ENCODE assay signal across 1 cellular context in the genomic region with DNA sequence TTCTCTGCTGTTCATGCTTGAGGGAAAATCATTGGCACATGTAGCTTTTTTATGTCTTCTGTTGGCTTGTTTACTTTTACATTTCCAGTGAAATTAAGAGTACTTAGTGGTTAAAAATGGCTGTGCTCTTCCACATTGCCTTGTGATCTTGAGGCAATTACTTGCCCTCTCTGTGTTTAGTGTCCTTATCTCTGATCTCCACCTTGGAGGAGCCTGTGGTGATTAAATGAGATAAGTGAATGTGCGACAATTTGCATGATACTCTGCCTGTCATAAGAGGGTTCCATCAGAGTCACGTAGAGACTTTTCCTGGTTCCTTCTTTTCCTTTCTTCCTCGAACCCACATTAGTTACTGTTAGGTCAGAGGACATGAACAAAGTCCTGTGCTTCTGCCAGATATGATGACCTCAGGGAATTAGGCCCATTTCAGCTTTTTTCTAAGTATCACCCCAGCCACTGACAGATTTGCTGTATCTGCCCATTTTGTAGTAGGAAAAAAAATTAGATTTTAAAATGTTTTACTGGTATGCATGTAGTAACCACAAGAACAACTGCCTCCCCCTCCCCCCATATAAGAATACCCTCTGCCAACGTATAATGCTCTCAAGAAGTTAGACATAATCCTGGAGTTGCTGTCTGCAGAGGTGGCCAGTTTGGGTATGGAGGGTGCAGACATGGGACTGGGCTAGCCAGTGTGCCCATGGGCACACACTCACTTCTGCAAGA.
TF ChIP-seq lines count a peak whose summit lies in the region.

No MANE protein-coding gene starts in this region.

TF ChIP-seq in K562, 482 proteins besides CTCF, POLR2A, EP300 and RAD21 (continued from another document and continues in another):
- TF ChIP-seq, protein P1, sequence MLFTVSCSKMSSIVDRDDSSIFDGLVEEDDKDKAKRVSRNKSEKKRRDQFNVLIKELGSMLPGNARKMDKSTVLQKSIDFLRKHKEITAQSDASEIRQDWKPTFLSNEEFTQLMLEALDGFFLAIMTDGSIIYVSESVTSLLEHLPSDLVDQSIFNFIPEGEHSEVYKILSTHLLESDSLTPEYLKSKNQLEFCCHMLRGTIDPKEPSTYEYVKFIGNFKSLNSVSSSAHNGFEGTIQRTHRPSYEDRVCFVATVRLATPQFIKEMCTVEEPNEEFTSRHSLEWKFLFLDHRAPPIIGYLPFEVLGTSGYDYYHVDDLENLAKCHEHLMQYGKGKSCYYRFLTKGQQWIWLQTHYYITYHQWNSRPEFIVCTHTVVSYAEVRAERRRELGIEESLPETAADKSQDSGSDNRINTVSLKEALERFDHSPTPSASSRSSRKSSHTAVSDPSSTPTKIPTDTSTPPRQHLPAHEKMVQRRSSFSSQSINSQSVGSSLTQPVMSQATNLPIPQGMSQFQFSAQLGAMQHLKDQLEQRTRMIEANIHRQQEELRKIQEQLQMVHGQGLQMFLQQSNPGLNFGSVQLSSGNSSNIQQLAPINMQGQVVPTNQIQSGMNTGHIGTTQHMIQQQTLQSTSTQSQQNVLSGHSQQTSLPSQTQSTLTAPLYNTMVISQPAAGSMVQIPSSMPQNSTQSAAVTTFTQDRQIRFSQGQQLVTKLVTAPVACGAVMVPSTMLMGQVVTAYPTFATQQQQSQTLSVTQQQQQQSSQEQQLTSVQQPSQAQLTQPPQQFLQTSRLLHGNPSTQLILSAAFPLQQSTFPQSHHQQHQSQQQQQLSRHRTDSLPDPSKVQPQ (CRISPR knock-in tag; IDR thresholded peaks at IDR 0.05; ENCODE audit: borderline replicate concordance): no peak
- TF ChIP-seq CBFA2T2 (conservative IDR thresholded peaks at IDR 0.05) (peak; percentile 89), POLR2AphosphoS2 (IDR thresholded peaks at IDR 0.05; ENCODE audit: low read length) (no peak), ZFP1 (CRISPR knock-in tag; IDR thresholded peaks at IDR 0.05) (no peak), ERF (CRISPR knock-in tag; IDR thresholded peaks at IDR 0.05) (no peak), ZNF699 (CRISPR knock-in tag; IDR thresholded peaks at IDR 0.05; ENCODE audit: insufficient replicate concordance) (no peak), ZFP30 (CRISPR knock-in tag; IDR thresholded peaks at IDR 0.05; ENCODE audit: borderline replicate concordance) (no peak), ELF4 (CRISPR knock-in tag; IDR thresholded peaks at IDR 0.05) (no peak), SRSF1 (IDR thresholded peaks at IDR 0.05; ENCODE audit: low read depth, low read length) (no peak), PHB (CRISPR knock-in tag; IDR thresholded peaks at IDR 0.05) (no peak), BRCA1 (IDR thresholded peaks at IDR 0.05) (no peak), BRCA1 (CRISPR knock-in tag; IDR thresholded peaks at IDR 0.05) (no peak), MAFK (IDR thresholded peaks at IDR 0.05; ENCODE audit: low read length) (peak; percentile 52; the same call in 1 of the 2 replicates), TCF3 (CRISPR knock-in tag; IDR thresholded peaks at IDR 0.05) (peak; percentile 92), MEF2D (tag; conservative IDR thresholded peaks at IDR 0.05; ENCODE audit: low read depth) (peak; percentile 69), SNIP1 (IDR thresholded peaks at IDR 0.05; ENCODE audit: low read depth) (no peak), SMARCB1 (IDR thresholded peaks at IDR 0.05; ENCODE audit: insufficient read length, low read depth) (no peak), BDP1 (IDR thresholded peaks at IDR 0.05; ENCODE audit: insufficient read depth, insufficient read length) (no peak), FUS (optimal IDR thresholded peaks at IDR 0.05; ENCODE audit: low read depth, low read length) (no peak), ARID1B (IDR thresholded peaks at IDR 0.05) (peak; percentile 96)
- TF ChIP-seq, protein P2, sequence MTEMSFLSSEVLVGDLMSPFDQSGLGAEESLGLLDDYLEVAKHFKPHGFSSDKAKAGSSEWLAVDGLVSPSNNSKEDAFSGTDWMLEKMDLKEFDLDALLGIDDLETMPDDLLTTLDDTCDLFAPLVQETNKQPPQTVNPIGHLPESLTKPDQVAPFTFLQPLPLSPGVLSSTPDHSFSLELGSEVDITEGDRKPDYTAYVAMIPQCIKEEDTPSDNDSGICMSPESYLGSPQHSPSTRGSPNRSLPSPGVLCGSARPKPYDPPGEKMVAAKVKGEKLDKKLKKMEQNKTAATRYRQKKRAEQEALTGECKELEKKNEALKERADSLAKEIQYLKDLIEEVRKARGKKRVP (CRISPR knock-in tag; IDR thresholded peaks at IDR 0.05): peak; percentile 40; the same call in 1 of the 2 replicates
- TF ChIP-seq, protein P3, sequence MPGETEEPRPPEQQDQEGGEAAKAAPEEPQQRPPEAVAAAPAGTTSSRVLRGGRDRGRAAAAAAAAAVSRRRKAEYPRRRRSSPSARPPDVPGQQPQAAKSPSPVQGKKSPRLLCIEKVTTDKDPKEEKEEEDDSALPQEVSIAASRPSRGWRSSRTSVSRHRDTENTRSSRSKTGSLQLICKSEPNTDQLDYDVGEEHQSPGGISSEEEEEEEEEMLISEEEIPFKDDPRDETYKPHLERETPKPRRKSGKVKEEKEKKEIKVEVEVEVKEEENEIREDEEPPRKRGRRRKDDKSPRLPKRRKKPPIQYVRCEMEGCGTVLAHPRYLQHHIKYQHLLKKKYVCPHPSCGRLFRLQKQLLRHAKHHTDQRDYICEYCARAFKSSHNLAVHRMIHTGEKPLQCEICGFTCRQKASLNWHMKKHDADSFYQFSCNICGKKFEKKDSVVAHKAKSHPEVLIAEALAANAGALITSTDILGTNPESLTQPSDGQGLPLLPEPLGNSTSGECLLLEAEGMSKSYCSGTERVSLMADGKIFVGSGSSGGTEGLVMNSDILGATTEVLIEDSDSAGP (CRISPR knock-in tag; IDR thresholded peaks at IDR 0.05): no peak
- TF ChIP-seq, protein P4, sequence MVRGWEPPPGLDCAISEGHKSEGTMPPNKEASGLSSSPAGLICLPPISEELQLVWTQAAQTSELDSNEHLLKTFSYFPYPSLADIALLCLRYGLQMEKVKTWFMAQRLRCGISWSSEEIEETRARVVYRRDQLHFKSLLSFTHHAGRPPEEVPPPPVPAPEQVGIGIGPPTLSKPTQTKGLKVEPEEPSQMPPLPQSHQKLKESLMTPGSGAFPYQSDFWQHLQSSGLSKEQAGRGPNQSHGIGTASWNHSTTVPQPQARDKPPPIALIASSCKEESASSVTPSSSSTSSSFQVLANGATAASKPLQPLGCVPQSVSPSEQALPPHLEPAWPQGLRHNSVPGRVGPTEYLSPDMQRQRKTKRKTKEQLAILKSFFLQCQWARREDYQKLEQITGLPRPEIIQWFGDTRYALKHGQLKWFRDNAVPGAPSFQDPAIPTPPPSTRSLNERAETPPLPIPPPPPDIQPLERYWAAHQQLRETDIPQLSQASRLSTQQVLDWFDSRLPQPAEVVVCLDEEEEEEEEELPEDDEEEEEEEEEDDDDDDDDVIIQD (CRISPR knock-in tag; IDR thresholded peaks at IDR 0.05): no peak
- TF ChIP-seq, protein P5, sequence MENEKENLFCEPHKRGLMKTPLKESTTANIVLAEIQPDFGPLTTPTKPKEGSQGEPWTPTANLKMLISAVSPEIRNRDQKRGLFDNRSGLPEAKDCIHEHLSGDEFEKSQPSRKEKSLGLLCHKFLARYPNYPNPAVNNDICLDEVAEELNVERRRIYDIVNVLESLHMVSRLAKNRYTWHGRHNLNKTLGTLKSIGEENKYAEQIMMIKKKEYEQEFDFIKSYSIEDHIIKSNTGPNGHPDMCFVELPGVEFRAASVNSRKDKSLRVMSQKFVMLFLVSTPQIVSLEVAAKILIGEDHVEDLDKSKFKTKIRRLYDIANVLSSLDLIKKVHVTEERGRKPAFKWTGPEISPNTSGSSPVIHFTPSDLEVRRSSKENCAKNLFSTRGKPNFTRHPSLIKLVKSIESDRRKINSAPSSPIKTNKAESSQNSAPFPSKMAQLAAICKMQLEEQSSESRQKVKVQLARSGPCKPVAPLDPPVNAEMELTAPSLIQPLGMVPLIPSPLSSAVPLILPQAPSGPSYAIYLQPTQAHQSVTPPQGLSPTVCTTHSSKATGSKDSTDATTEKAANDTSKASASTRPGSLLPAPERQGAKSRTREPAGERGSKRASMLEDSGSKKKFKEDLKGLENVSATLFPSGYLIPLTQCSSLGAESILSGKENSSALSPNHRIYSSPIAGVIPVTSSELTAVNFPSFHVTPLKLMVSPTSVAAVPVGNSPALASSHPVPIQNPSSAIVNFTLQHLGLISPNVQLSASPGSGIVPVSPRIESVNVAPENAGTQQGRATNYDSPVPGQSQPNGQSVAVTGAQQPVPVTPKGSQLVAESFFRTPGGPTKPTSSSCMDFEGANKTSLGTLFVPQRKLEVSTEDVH (IDR thresholded peaks at IDR 0.05; ENCODE audit: low read depth, partially characterized antibody): peak; percentile 29
- TF ChIP-seq, protein P6, sequence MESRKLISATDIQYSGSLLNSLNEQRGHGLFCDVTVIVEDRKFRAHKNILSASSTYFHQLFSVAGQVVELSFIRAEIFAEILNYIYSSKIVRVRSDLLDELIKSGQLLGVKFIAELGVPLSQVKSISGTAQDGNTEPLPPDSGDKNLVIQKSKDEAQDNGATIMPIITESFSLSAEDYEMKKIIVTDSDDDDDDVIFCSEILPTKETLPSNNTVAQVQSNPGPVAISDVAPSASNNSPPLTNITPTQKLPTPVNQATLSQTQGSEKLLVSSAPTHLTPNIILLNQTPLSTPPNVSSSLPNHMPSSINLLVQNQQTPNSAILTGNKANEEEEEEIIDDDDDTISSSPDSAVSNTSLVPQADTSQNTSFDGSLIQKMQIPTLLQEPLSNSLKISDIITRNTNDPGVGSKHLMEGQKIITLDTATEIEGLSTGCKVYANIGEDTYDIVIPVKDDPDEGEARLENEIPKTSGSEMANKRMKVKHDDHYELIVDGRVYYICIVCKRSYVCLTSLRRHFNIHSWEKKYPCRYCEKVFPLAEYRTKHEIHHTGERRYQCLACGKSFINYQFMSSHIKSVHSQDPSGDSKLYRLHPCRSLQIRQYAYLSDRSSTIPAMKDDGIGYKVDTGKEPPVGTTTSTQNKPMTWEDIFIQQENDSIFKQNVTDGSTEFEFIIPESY (CRISPR knock-in tag; IDR thresholded peaks at IDR 0.05): no peak
- TF ChIP-seq, protein P7, sequence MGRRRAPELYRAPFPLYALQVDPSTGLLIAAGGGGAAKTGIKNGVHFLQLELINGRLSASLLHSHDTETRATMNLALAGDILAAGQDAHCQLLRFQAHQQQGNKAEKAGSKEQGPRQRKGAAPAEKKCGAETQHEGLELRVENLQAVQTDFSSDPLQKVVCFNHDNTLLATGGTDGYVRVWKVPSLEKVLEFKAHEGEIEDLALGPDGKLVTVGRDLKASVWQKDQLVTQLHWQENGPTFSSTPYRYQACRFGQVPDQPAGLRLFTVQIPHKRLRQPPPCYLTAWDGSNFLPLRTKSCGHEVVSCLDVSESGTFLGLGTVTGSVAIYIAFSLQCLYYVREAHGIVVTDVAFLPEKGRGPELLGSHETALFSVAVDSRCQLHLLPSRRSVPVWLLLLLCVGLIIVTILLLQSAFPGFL (CRISPR knock-in tag; IDR thresholded peaks at IDR 0.05): no peak
- TF ChIP-seq, protein P8, sequence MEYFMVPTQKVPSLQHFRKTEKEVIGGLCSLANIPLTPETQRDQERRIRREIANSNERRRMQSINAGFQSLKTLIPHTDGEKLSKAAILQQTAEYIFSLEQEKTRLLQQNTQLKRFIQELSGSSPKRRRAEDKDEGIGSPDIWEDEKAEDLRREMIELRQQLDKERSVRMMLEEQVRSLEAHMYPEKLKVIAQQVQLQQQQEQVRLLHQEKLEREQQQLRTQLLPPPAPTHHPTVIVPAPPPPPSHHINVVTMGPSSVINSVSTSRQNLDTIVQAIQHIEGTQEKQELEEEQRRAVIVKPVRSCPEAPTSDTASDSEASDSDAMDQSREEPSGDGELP (CRISPR knock-in tag; IDR thresholded peaks at IDR 0.05; ENCODE audit: borderline replicate concordance): no peak
- TF ChIP-seq, protein P9, sequence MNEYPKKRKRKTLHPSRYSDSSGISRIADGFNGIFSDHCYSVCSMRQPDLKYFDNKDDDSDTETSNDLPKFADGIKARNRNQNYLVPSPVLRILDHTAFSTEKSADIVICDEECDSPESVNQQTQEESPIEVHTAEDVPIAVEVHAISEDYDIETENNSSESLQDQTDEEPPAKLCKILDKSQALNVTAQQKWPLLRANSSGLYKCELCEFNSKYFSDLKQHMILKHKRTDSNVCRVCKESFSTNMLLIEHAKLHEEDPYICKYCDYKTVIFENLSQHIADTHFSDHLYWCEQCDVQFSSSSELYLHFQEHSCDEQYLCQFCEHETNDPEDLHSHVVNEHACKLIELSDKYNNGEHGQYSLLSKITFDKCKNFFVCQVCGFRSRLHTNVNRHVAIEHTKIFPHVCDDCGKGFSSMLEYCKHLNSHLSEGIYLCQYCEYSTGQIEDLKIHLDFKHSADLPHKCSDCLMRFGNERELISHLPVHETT (CRISPR knock-in tag; conservative IDR thresholded peaks at IDR 0.05 in 1 of 2, IDR thresholded peaks at IDR 0.05 in 1 of 2): no peak; a peak in 1 of 4 replicates
